1 cellular context compared by ENCODE assay signal in genomic region chr20:57791178-57791945, GRCh38.
TF ChIP-seq lines count a peak whose summit lies in the region.

No MANE protein-coding gene starts in this region.

TF ChIP-seq in K562, 482 proteins besides CTCF, POLR2A, EP300 and RAD21 (continued from another document):
- 0 out of 6 replicates have a peak, but pooled peaks of 1 of the 3 experiments have one; percentile 13 for TF ChIP-seq ZBTB11 (CRISPR knock-in tag; IDR thresholded peaks at IDR 0.05)
- no peak for TF ChIP-seq CBX8 (IDR thresholded peaks at IDR 0.05; ENCODE audit: borderline replicate concordance, extremely low read depth, low read depth, low read length, poor library complexity, severe bottlenecking)
